Comparison of ENCODE assay signal across 8 cellular contexts in genomic region chr7:93921190-93921585, GRCh38. TPM values are rescaled to one million over a fixed set of nuclear protein-coding genes. Genes with fewer than 3 reads are reported as not detected.
DNase-seq lines count a peak whose midpoint lies in the region; ATAC-seq lines count a peak whose summit lies in the region.
"Had no signal": no experiment of that assay in that cellular context is flagged by ENCODE, and none has a peak within 500 bp of the region (broad histone marks: within the 10 kb centered on the region; RNA-seq: fewer than 3 reads in every experiment).

No MANE protein-coding gene starts in this region.

- H3K4me1 ChIP-seq in HUES64 (ENCODE audit: insufficient read depth, low read length) = peaks cover 18% of the 10 kb centered on the region

- no peak overlapping the region for H3K27ac ChIP-seq in HUES64 (ENCODE audit: low read depth, low read length)

- peaks cover 4% of the 10 kb centered on the region for H3K4me1 Mint-ChIP-seq in activated naive CD8-positive, alpha-beta T cell treated with anti-CD3 and anti-CD28 coated beads, Interleukin-2, amount 50 U/mL, for 24 hours
- H3K4me1 Mint-ChIP-seq in immature natural killer cell = peaks cover 0 to 4% of the 10 kb centered on the region in 2 donors
- H3K4me1 Mint-ChIP-seq in stimulated activated naive B cell treated with anti-CD40 and anti-IgM and Interleukin-4, amounts not matched to agents 10 μg/mL and 1 μg/mL and 100 μg/mL, for 72 hours = peaks cover 0 to 13% of the 10 kb centered on the region in 2 donors

- no peaks in the 10 kb centered on the region for H3K36me3 ChIP-seq in HUES64 (ENCODE audit: insufficient read depth, low read length)

- H3K9me3 Mint-ChIP-seq in activated naive CD8-positive, alpha-beta T cell treated with anti-CD3 and anti-CD28 coated beads, Interleukin-2, amount 50 U/mL, for 24 hours = no peaks in the 10 kb centered on the region
- peaks cover 0 to 1% (median 0%) of the 10 kb centered on the region in 6 donors for H3K9me3 Mint-ChIP-seq in immature natural killer cell
- no peaks in the 10 kb centered on the region for H3K9me3 Mint-ChIP-seq in stimulated activated naive B cell treated with anti-CD40 and anti-IgM and Interleukin-4, amounts not matched to agents 10 μg/mL and 1 μg/mL and 100 μg/mL, for 72 hours

- no peaks in the 10 kb centered on the region for H3K36me3 Mint-ChIP-seq in activated naive CD8-positive, alpha-beta T cell treated with anti-CD3 and anti-CD28 coated beads, Interleukin-2, amount 50 U/mL, for 24 hours (ENCODE audit: low read depth)
- H3K36me3 Mint-ChIP-seq in immature natural killer cell = no peaks in the 10 kb centered on the region
- H3K36me3 Mint-ChIP-seq in stimulated activated naive B cell treated with anti-CD40 and anti-IgM and Interleukin-4, amounts not matched to agents 10 μg/mL and 1 μg/mL and 100 μg/mL, for 72 hours = no peaks in the 10 kb centered on the region

- H3K4me3 Mint-ChIP-seq in activated naive CD8-positive, alpha-beta T cell treated with anti-CD3 and anti-CD28 coated beads, Interleukin-2, amount 50 U/mL, for 24 hours = peak overlapping the region; percentile 59
- peak overlapping the region; percentile 13 to 72 (median 54) for H3K4me3 Mint-ChIP-seq in immature natural killer cell
- H3K4me3 Mint-ChIP-seq in stimulated activated naive B cell treated with anti-CD40 and anti-IgM and Interleukin-4, amounts not matched to agents 10 μg/mL and 1 μg/mL and 100 μg/mL, for 72 hours = peak overlapping the region; percentile 85 to 90

- H3K27ac Mint-ChIP-seq in activated naive CD8-positive, alpha-beta T cell treated with anti-CD3 and anti-CD28 coated beads, Interleukin-2, amount 50 U/mL, for 24 hours = no peak overlapping the region
- H3K27ac Mint-ChIP-seq in immature natural killer cell = no peak overlapping the region
- no peak overlapping the region for H3K27ac Mint-ChIP-seq in stimulated activated naive B cell treated with anti-CD40 and anti-IgM and Interleukin-4, amounts not matched to agents 10 μg/mL and 1 μg/mL and 100 μg/mL, for 72 hours

- H3K27me3 ChIP-seq in HUES64 (ENCODE audit: insufficient read depth, low read length) = no peaks in the 10 kb centered on the region; the same call in 1 of the 2 replicates

- no peak for ATAC-seq in activated naive CD8-positive, alpha-beta T cell treated with anti-CD3 and anti-CD28 coated beads, Interleukin-2, amount 50 U/mL, for 24 hours
- ATAC-seq in stimulated activated naive B cell treated with anti-CD40 and anti-IgM and Interleukin-4, amounts not matched to agents 10 μg/mL and 1 μg/mL and 100 μg/mL, for 72 hours (replicated peaks) = no peak

- 91% methylated on average over 4 of the region's 8 CpGs for WGBS in HUES64

- H3K9ac ChIP-seq in HUES64 (ENCODE audit: low read depth, low read length) = peak overlapping the region; percentile 76

- H3K9me3 ChIP-seq in HUES64 (ENCODE audit: insufficient read depth, low read depth, low read length) = no peaks in the 10 kb centered on the region

- peak overlapping the region; percentile 72 for H3K4me3 ChIP-seq in HUES64 (ENCODE audit: low read length)

- H3K27me3 Mint-ChIP-seq in activated naive CD8-positive, alpha-beta T cell treated with anti-CD3 and anti-CD28 coated beads, Interleukin-2, amount 50 U/mL, for 24 hours = peaks cover 43% of the 10 kb centered on the region
- H3K27me3 Mint-ChIP-seq in immature natural killer cell (ENCODE audit: low read depth in 3 of 3) = peaks cover 6 to 17% (median 13%) of the 10 kb centered on the region in 3 donors
- peaks cover 0 to 8% of the 10 kb centered on the region in 2 donors for H3K27me3 Mint-ChIP-seq in stimulated activated naive B cell treated with anti-CD40 and anti-IgM and Interleukin-4, amounts not matched to agents 10 μg/mL and 1 μg/mL and 100 μg/mL, for 72 hours

- no peak for DNase-seq in activated naive CD8-positive, alpha-beta T cell treated with anti-CD3 and anti-CD28 coated beads, Interleukin-2, amount 50 U/mL, for 24 hours
- no peak for DNase-seq in immature natural killer cell
- no peak for DNase-seq in stimulated activated naive B cell treated with anti-CD40 and anti-IgM and Interleukin-4, amounts not matched to agents 10 μg/mL and 1 μg/mL and 100 μg/mL, for 72 hours
- DNase-seq in ureter (ENCODE audit: low spot score) = no peak
- DNase-seq in HCEC 1CT = no peak
- DNase-seq in SKM-1 (lab: John Stamatoyannopoulos, UW; ENCODE audit: unreplicated experiment) = no peak
- DNase-seq: NCI-H748 treated with DMSO at 0.1 percent for 48 hours had no signal

RNA-seq across cellular contexts. Expression of gene GNG11, which starts 0.3 kb away (rescaled TPM):
- 3.2 TPM for polyA plus RNA-seq in HUES64 (2013, experiment 1 of 2)
- 6.8 TPM for polyA plus RNA-seq in HUES64 (2013, experiment 2 of 2)
- polyA plus RNA-seq in immature natural killer cell = 1 to 10 TPM; 1.1 to 8.5 (median 1.5) TPM
- total RNA-seq in ureter = 9.1 TPM

RNA-seq across cellular contexts. Expression of gene GNGT1, which starts 14.8 kb away (rescaled TPM):
- polyA plus RNA-seq in HUES64 (2013, experiment 1 of 2) = not detected
- 0.32 TPM for polyA plus RNA-seq in HUES64 (2013, experiment 2 of 2)
- not detected for polyA plus RNA-seq in immature natural killer cell
- 0.70 TPM for total RNA-seq in ureter

RNA-seq across cellular contexts. Expression of gene TFPI2, which starts 30.6 kb away (rescaled TPM):
- polyA plus RNA-seq in HUES64 (2013, experiment 1 of 2) = 6.8 TPM
- polyA plus RNA-seq in HUES64 (2013, experiment 2 of 2) = 10.8 TPM
- polyA plus RNA-seq in immature natural killer cell = not detected
- total RNA-seq in ureter = 1.3 TPM
